In the genomic region with DNA sequence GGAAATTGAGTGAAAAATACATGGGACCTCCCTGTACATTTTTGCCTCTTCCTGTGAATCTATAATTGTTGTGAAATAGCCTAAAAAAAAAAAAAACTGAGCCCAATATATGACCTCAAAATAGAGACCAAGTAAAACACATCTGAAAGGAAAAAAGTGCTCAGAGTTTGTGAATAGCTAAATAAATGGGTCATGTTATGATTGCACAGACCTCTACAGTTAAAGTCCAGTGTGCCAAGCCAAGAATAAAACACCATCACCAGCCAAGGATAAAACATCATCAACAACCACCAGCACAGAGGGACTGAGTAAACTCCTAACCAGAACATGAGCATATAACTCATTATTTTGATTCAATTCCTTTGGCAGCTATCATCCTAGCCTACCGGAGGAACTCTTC, we compare ENCODE assay signal across 16 cellular contexts.
DNase-seq lines count a peak whose midpoint lies in the region; ATAC-seq, FAIRE-seq and TF ChIP-seq lines count a peak whose summit lies in the region.
"Had no signal": no experiment of that assay in that cellular context is flagged by ENCODE, and none has a peak within 500 bp of the region (broad histone marks: within the 10 kb centered on the region; RNA-seq: fewer than 3 reads in every experiment).

No MANE protein-coding gene starts in this region.

- FAIRE-seq in H54 (lab: Jason Lieb, UNC): no peak

- H3K4me3 ChIP-seq in fibroblast of mammary gland (ENCODE audit: control insufficient read depth, low read depth, low read length): no peak overlapping the region
- no peak overlapping the region for H3K4me3 ChIP-seq in aorta (ENCODE audit: low read length in 2 of 2)
- no peak overlapping the region for H3K4me3 ChIP-seq in lower lobe of right lung

- H3K27ac ChIP-seq in aorta (ENCODE audit: low read depth in 1 of 2, low read length in 2 of 2) (no peak overlapping the region), lower lobe of right lung (no peak overlapping the region)

- TF ChIP-seq CTCF in fibroblast of mammary gland (conservative IDR thresholded peaks at IDR 0.05; ENCODE audit: control insufficient read depth, insufficient read depth, low read depth, low read length): no peak
- TF ChIP-seq CTCF in lower lobe of right lung (IDR thresholded peaks at IDR 0.05): no peak

- DNase-seq in Right ventricle myocardium superior: no peak
- DNase-seq in cardiac septum (ENCODE audit: low spot score): no peak
- DNase-seq in fibroblast of mammary gland (ENCODE audit: low read depth): peak; percentile 31
- DNase-seq in iris pigment epithelial cell (ENCODE audit: low read depth): peak; percentile 65
- no peak for DNase-seq in aorta
- no peak for DNase-seq in H54 (ENCODE audit: insufficient read length, low spot score)
- no peak for DNase-seq in lower lobe of right lung
- DNase-seq: 8988T, C1 segment of cervical spinal cord, DMS153, EL, HCEC 1CT, NCI-H1417 treated with DMSO at 0.1 percent for 48 hours, NCI-H2029, NCI-H510A treated with DMSO at 0.1 percent for 48 hours had no signal

- WGBS in aorta, 2 donors: 6 to 10% methylated on average over 1 of the region's 1 CpG

- H3K9me3 ChIP-seq in aorta (ENCODE audit: control insufficient read depth, low read length) (no peaks in the 10 kb centered on the region), lower lobe of right lung (no peaks in the 10 kb centered on the region)

- intact Hi-C loops in Right ventricle myocardium superior (cut with DNase I) (no loop called here), cardiac septum (cut with DNase I) (no loop called here), aorta (cut with DNase I) (loop anchor here in 1 of 2 donors (10.0 kb wide), 1 partner anchor 63 kb away; no protein-coding TSS in a partner anchor), lower lobe of right lung (cut with DNase I) (no loop called here)

- H3K27me3 ChIP-seq in aorta (ENCODE audit: control insufficient read depth in 1 of 2, insufficient read depth in 2 of 2, low read length in 1 of 2) (no peaks in the 10 kb centered on the region), lower lobe of right lung (ENCODE audit: low read depth) (no peaks in the 10 kb centered on the region)

- H3K4me1 ChIP-seq in aorta (ENCODE audit: control insufficient read depth in 1 of 2, insufficient read depth in 2 of 2, low read length in 2 of 2) (peaks cover 0 to 2% of the 10 kb centered on the region in 2 donors), lower lobe of right lung (no peaks in the 10 kb centered on the region)

- TF ChIP-seq POLR2A in H54 (IDR thresholded peaks at IDR 0.05; ENCODE audit: low read depth, low read length): no peak

- ATAC-seq in Right ventricle myocardium superior (ENCODE audit: poor library complexity) (peak; percentile 80), aorta (ENCODE audit: low FRiP score) (peak; percentile 86), lower lobe of right lung (no peak), GM18861 (IDR thresholded peaks at IDR 0.05; ENCODE audit: unreplicated experiment) (no peak)

- H3K36me3 ChIP-seq in aorta (ENCODE audit: control insufficient read depth in 1 of 2, insufficient read depth in 2 of 2, low read length in 1 of 2) (no peaks in the 10 kb centered on the region), lower lobe of right lung (no peaks in the 10 kb centered on the region)

Comparison
In these comparisons a context has a peak if more than half of its experiments do, and no peak if none do; other contexts are left out.
1. ATAC-seq: peak in Right ventricle myocardium superior (single experiment) and aorta (single experiment); none in lower lobe of right lung (0 of 2) and GM18861 (single experiment).
2. DNase-seq: peak in fibroblast of mammary gland (single experiment) and iris pigment epithelial cell (single experiment); none in Right ventricle myocardium superior (single experiment), cardiac septum (single experiment), aorta (0 of 2), H54 (single experiment) and lower lobe of right lung (single experiment).